26 cellular contexts compared by ENCODE assay signal in genomic region chr9:117595650-117596049, GRCh38.
"Had no signal": no experiment of that assay in that cellular context is flagged by ENCODE, and none has a peak within 500 bp of the region (broad histone marks: within the 10 kb centered on the region; RNA-seq: fewer than 3 reads in every experiment).

No MANE protein-coding gene starts in this region.

- H3K27me3 ChIP-seq: SJSA1 had no signal

- H3K4me3 ChIP-seq: K562, SJSA1, SK-N-MC had no signal

- H3K4me2 ChIP-seq: KMS-11 had no signal

- DNase-seq: Kasumi-1, MM.1S, MV-4-11, NCI-H1048, NCI-H1105 treated with DMSO at 0.1 percent for 48 hours, NCI-H1417 treated with DMSO at 0.1 percent for 48 hours, NCI-H146, NCI-H1694 treated with DMSO at 0.1 percent for 48 hours, NCI-H1930, NCI-H2081, NCI-H2171, NCI-H226, NCI-H446, NCI-H510A, NCI-H524 treated with DMSO at 0.1 percent for 48 hours, NCI-H69, NCI-H774, Right ventricle myocardium superior, RPMI8226, SIG-M5 had no signal

- H3K9ac ChIP-seq: KMS-11 had no signal

- H3K9me3 ChIP-seq: SJSA1 had no signal

- FAIRE-seq: K562, RCC 7860 had no signal

- H3K27ac ChIP-seq: HL-60, KMS-11, SJSA1, SK-N-MC had no signal

- H3K36me3 ChIP-seq: SJSA1 had no signal

- ATAC-seq: K562 had no signal

- H3K4me1 ChIP-seq: SJSA1 had no signal
